ENCODE assay signal across 6 cellular contexts in the genomic region with DNA sequence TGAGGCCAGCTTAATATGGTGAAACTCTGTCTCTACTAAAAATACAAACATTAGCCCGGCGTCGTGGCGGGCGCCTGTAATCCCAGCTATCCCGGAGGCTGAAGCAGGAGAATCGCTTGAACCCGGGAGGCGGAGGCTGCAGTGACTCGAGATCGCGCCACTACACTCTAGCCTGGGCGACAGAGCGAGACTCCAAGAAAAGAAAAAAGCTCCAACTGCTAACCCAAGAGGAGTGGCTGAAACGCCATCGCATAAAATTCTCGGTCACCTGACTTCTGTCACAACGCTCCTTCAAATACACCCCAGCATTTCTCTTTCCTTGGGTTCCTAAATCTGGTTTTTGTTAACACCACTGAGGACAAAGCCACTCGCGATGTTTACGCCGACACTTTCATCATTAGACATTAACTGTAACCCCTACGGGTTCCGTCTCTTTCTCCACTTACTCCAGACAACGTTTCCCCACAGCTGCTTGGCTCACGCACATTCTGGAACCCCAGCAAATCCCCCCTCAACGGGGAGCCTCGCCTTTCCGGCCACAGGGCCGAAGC. TPM values are rescaled to one million over a fixed set of nuclear protein-coding genes. Genes with fewer than 3 reads are reported as not detected.
DNase-seq lines count a peak whose midpoint lies in the region; ATAC-seq and TF ChIP-seq lines count a peak whose summit lies in the region.

No MANE protein-coding gene starts in this region.

- no peak for TF ChIP-seq POLR2A in thyroid gland (IDR thresholded peaks at IDR 0.05)

- ATAC-seq in GM21529 (IDR thresholded peaks at IDR 0.05; ENCODE audit: unreplicated experiment) (peak; percentile 3), GM18858 (IDR thresholded peaks at IDR 0.05; ENCODE audit: unreplicated experiment) (no peak)

- POLR2A ChIA-PET in AG04450 (lab: Yijun Ruan, JAX) = interaction anchor here (0.5 to 1.8 kb wide), 15 partner anchors 9 to 158 kb away, joined by 3 to 22 read pairs (median 4); a partner anchor contains a TSS

- intact Hi-C loops in thyroid gland (cut with DNase I) = loop anchor here (5.0 kb wide), 1 partner anchor 51 kb away; a partner anchor contains a TSS

- H3K27ac ChIP-seq in AG04450 (ENCODE audit: low read depth, low read length) (peak overlapping the region; percentile 98), iPS DF 6.9 (ENCODE audit: low read length) (no peak overlapping the region), thyroid gland (peak overlapping the region; percentile 100)

- H3K4me1 ChIP-seq in iPS DF 6.9 (ENCODE audit: control insufficient read depth, insufficient read depth, low read length) = no peaks in the 10 kb centered on the region
- peaks cover 23 to 30% of the 10 kb centered on the region in 2 donors for H3K4me1 ChIP-seq in thyroid gland

- WGBS in iPS DF 6.9 (ENCODE audit: insufficient coverage, insufficient read length) = no CpG with 5 or more reads among the region's 30 CpGs
- WGBS in thyroid gland, 2 donors = 0 to 1% methylated on average over 30 of the region's 30 CpGs

- DNase-seq in AG04450 (ENCODE audit: low read depth, low spot score) (no peak), SW480 (ENCODE audit: low spot score) (peak; percentile 29), iPS DF 6.9 (ENCODE audit: low read depth, low spot score) (no peak), thyroid gland (peak in 1 of 2 donors; percentile 37)

- peak overlapping the region; percentile 76 for H3K4me3 ChIP-seq in AG04450 (ENCODE audit: low read depth, low read length)
- peak overlapping the region; percentile 73 for H3K4me3 ChIP-seq in iPS DF 6.9 (ENCODE audit: low read length)
- H3K4me3 ChIP-seq in thyroid gland (replicated peaks in 1 of 3) = peak overlapping the region; percentile 77 to 90 (median 78)

- H3K36me3 ChIP-seq in iPS DF 6.9 (ENCODE audit: control insufficient read depth, insufficient read depth, low read length) (no peaks in the 10 kb centered on the region; the same call in 1 of the 2 replicates), thyroid gland (peaks cover 10 to 18% of the 10 kb centered on the region in 2 donors)

- H3K9me3 ChIP-seq in AG04450 (ENCODE audit: control insufficient read depth, insufficient read depth, low read length) = no peaks in the 10 kb centered on the region
- no peaks in the 10 kb centered on the region for H3K9me3 ChIP-seq in iPS DF 6.9 (ENCODE audit: control insufficient read depth, insufficient read depth, low read length)
- H3K9me3 ChIP-seq in thyroid gland = no peaks in the 10 kb centered on the region

- CTCF ChIA-PET in AG04450 (lab: Charles Lee) = interaction anchor here (0.6 to 2.1 kb wide), 5 partner anchors 9 to 287 kb away, joined by 3 to 6 read pairs (median 4); no protein-coding TSS in a partner anchor

- TF ChIP-seq CTCF in AG04450 (IDR thresholded peaks at IDR 0.05; ENCODE audit: low read depth, low read length) (no peak), thyroid gland (IDR thresholded peaks at IDR 0.05) (no peak)

- H3K27me3 ChIP-seq in AG04450 (ENCODE audit: control insufficient read depth, insufficient read depth, low read length) = no peaks in the 10 kb centered on the region
- no peaks in the 10 kb centered on the region for H3K27me3 ChIP-seq in iPS DF 6.9 (ENCODE audit: control insufficient read depth, insufficient read depth, low read length)
- H3K27me3 ChIP-seq in thyroid gland = no peaks in the 10 kb centered on the region

RNA-seq across cellular contexts. Expression of a gene that starts 0.7 kb away (rescaled TPM):
- polyA plus RNA-seq in AG04450 (2011; rRNA removed) = 66.0 and 103 TPM in 2 replicates
- polyA minus RNA-seq in AG04450 (2011; rRNA and poly(A)+ RNA removed) = 30.1 and 46.9 TPM in 2 replicates
- 100 to 1,000 TPM; 102 to 262 (median 191) TPM for total RNA-seq in thyroid gland

RNA-seq across cellular contexts. Expression of a gene that starts 25.1 kb away (rescaled TPM):
- 31.0 and 40.8 TPM in 2 replicates for polyA plus RNA-seq in AG04450 (2011; rRNA removed)
- polyA minus RNA-seq in AG04450 (2011; rRNA and poly(A)+ RNA removed) = 7.4 and 12.8 TPM in 2 replicates
- 10 to 100 TPM; 12.2 to 30.3 (median 26.6) TPM for total RNA-seq in thyroid gland

RNA-seq across cellular contexts. Expression of a gene that starts 25.4 kb away (rescaled TPM):
- polyA plus RNA-seq in AG04450 (2011; rRNA removed) = 36.6 and 38.7 TPM in 2 replicates
- 22.7 and 26.2 TPM in 2 replicates for polyA minus RNA-seq in AG04450 (2011; rRNA and poly(A)+ RNA removed)
- 10 to 100 TPM; 16.9 to 32.2 (median 27.2) TPM for total RNA-seq in thyroid gland

RNA-seq across cellular contexts. Expression of a gene that starts 52.0 kb away (rescaled TPM):
- 359 and 376 TPM in 2 replicates for polyA plus RNA-seq in AG04450 (2011; rRNA removed)
- 352 and 361 TPM in 2 replicates for polyA minus RNA-seq in AG04450 (2011; rRNA and poly(A)+ RNA removed)
- total RNA-seq in thyroid gland = 100 to 1,000 TPM; 136 to 192 (median 144) TPM
